ENCODE assay signal across 1 cellular context in the genomic region with DNA sequence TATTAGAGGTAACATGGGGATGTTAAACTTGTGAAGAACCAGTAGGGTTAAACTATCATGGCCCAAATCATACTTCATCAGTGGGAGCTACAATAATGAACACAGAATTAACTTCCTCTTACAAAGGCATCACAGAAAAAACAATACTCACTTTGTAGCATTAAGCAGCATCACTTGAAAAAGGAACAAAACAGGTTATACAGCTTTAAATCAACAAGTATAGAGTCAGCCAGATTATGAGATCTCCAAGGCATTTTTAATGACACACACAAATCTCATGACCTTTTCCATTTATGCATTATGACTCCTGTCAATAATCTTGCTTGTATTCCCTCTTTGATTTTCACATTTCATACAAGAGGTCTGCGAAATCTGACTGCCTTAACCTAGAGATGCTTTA.
TF ChIP-seq lines count a peak whose summit lies in the region.

No MANE protein-coding gene starts in this region.

TF ChIP-seq in GM23338, 12 proteins besides CTCF, POLR2A, EP300 and RAD21 (continued from another document):
- TF ChIP-seq, protein P1, sequence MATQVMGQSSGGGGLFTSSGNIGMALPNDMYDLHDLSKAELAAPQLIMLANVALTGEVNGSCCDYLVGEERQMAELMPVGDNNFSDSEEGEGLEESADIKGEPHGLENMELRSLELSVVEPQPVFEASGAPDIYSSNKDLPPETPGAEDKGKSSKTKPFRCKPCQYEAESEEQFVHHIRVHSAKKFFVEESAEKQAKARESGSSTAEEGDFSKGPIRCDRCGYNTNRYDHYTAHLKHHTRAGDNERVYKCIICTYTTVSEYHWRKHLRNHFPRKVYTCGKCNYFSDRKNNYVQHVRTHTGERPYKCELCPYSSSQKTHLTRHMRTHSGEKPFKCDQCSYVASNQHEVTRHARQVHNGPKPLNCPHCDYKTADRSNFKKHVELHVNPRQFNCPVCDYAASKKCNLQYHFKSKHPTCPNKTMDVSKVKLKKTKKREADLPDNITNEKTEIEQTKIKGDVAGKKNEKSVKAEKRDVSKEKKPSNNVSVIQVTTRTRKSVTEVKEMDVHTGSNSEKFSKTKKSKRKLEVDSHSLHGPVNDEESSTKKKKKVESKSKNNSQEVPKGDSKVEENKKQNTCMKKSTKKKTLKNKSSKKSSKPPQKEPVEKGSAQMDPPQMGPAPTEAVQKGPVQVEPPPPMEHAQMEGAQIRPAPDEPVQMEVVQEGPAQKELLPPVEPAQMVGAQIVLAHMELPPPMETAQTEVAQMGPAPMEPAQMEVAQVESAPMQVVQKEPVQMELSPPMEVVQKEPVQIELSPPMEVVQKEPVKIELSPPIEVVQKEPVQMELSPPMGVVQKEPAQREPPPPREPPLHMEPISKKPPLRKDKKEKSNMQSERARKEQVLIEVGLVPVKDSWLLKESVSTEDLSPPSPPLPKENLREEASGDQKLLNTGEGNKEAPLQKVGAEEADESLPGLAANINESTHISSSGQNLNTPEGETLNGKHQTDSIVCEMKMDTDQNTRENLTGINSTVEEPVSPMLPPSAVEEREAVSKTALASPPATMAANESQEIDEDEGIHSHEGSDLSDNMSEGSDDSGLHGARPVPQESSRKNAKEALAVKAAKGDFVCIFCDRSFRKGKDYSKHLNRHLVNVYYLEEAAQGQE (IDR thresholded peaks at IDR 0.05; ENCODE audit: unreplicated experiment) = no peak
- no peak for TF ChIP-seq JUNB (IDR thresholded peaks at IDR 0.05; ENCODE audit: unreplicated experiment)
- no peak for TF ChIP-seq NANOG (IDR thresholded peaks at IDR 0.05; ENCODE audit: borderline replicate concordance)
- TF ChIP-seq, protein P2, sequence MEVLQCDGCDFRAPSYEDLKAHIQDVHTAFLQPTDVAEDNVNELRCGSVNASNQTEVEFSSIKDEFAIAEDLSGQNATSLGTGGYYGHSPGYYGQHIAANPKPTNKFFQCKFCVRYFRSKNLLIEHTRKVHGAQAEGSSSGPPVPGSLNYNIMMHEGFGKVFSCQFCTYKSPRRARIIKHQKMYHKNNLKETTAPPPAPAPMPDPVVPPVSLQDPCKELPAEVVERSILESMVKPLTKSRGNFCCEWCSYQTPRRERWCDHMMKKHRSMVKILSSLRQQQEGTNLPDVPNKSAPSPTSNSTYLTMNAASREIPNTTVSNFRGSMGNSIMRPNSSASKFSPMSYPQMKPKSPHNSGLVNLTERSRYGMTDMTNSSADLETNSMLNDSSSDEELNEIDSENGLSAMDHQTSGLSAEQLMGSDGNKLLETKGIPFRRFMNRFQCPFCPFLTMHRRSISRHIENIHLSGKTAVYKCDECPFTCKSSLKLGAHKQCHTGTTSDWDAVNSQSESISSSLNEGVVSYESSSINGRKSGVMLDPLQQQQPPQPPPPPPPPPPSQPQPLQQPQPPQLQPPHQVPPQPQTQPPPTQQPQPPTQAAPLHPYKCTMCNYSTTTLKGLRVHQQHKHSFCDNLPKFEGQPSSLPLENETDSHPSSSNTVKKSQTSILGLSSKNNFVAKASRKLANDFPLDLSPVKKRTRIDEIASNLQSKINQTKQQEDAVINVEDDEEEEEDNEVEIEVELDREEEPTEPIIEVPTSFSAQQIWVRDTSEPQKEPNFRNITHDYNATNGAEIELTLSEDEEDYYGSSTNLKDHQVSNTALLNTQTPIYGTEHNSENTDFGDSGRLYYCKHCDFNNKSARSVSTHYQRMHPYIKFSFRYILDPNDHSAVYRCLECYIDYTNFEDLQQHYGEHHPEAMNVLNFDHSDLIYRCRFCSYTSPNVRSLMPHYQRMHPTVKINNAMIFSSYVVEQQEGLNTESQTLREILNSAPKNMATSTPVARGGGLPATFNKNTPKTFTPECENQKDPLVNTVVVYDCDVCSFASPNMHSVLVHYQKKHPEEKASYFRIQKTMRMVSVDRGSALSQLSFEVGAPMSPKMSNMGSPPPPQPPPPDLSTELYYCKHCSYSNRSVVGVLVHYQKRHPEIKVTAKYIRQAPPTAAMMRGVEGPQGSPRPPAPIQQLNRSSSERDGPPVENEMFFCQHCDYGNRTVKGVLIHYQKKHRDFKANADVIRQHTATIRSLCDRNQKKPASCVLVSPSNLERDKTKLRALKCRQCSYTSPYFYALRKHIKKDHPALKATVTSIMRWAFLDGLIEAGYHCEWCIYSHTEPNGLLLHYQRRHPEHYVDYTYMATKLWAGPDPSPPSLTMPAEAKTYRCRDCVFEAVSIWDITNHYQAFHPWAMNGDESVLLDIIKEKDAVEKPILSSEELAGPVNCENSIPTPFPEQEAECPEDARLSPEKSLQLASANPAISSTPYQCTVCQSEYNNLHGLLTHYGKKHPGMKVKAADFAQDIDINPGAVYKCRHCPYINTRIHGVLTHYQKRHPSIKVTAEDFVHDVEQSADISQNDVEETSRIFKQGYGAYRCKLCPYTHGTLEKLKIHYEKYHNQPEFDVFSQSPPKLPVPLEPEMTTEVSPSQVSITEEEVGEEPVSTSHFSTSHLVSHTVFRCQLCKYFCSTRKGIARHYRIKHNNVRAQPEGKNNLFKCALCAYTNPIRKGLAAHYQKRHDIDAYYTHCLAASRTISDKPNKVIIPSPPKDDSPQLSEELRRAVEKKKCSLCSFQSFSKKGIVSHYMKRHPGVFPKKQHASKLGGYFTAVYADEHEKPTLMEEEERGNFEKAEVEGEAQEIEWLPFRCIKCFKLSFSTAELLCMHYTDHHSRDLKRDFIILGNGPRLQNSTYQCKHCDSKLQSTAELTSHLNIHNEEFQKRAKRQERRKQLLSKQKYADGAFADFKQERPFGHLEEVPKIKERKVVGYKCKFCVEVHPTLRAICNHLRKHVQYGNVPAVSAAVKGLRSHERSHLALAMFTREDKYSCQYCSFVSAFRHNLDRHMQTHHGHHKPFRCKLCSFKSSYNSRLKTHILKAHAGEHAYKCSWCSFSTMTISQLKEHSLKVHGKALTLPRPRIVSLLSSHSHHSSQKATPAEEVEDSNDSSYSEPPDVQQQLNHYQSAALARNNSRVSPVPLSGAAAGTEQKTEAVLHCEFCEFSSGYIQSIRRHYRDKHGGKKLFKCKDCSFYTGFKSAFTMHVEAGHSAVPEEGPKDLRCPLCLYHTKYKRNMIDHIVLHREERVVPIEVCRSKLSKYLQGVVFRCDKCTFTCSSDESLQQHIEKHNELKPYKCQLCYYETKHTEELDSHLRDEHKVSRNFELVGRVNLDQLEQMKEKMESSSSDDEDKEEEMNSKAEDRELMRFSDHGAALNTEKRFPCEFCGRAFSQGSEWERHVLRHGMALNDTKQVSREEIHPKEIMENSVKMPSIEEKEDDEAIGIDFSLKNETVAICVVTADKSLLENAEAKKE (CRISPR knock-in tag; IDR thresholded peaks at IDR 0.05) = no peak
- TF ChIP-seq EZH2phosphoT487 (IDR thresholded peaks at IDR 0.05; ENCODE audit: unreplicated experiment) = no peak
- no peak for TF ChIP-seq ZNF114 (CRISPR knock-in tag; IDR thresholded peaks at IDR 0.05)
